ENCODE assay signal across 1 cellular context in the genomic region with DNA sequence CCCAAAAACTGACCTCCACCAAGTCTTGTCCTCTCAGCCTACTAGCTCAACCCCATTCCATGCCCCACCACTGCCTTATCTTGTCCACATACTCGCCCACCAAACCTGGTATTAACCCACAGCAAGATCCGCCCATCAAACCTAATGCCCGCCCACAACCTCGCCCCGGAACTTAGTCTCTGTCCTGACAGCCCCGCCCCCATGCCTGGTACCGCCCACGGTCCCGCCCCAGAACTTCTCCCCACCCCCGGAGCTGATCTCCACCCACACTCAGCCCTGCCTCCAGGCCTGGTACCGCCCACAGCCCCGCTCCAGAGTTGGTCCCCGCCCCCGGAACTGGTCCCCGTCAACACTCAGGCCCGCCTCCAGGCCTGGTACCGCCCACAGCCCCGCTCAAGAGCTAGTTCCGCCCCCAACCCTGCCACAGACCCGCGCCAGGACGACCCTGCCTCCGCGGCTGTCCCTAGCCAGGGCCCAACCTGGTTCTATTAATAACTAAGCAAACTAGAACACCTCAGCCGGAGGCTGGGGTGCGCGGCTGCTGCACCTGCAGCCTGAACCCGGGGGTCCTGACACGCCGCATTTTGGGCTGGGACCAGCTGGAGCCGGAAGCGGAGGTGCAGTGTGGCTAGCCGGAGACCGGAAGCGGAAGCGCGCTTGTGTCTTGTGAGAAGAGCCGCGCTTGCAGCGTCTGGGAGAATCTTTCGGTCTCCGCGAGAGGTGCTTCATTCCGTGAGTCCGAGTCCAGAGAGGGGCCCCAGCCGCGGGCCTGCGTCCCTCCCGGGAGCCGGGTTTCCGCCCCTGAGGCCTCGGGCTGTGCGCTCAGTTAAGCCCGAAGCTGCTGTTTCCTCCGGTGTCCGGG.
A peak's percentile ranks its signal among the peaks of the same experiment; 100 is the strongest.
TF ChIP-seq lines count a peak whose summit lies in the region.

TSS of gene ZNF557 (plus strand) at position 662 of the 862 bp plus-strand sequence. CDS start 5,372 bp downstream, outside the sequence.

TF ChIP-seq in H1, 55 proteins besides CTCF, POLR2A, EP300 and RAD21:
- TF ChIP-seq PHF8 (conservative IDR thresholded peaks at IDR 0.05; ENCODE audit: low read depth, low read length) (peak; percentile 79), E2F6 (IDR thresholded peaks at IDR 0.05) (no peak), SIX5 (IDR thresholded peaks at IDR 0.05; ENCODE audit: low read depth, low read length) (no peak), BACH1 (IDR thresholded peaks at IDR 0.05; ENCODE audit: low read length) (no peak), SIN3A (conservative IDR thresholded peaks at IDR 0.05 in 1 of 2, IDR thresholded peaks at IDR 0.05 in 1 of 2; ENCODE audit: low read depth in 1 of 2, low read length in 2 of 2) (peak; percentile 9 to 93; a peak in 2 of 4 replicates), SIRT6 (IDR thresholded peaks at IDR 0.05; ENCODE audit: low read length) (no peak), KDM5A (IDR thresholded peaks at IDR 0.05; ENCODE audit: low read length) (0 out of 2 replicates have a peak, but pooled peaks have one; percentile 51), JUND (IDR thresholded peaks at IDR 0.05; ENCODE audit: low read length) (0 out of 2 replicates have a peak, but pooled peaks have one; percentile 4), GTF2F1 (IDR thresholded peaks at IDR 0.05; ENCODE audit: borderline replicate concordance, low read depth, low read length) (no peak), FOSL1 (IDR thresholded peaks at IDR 0.05; ENCODE audit: insufficient read depth, low read depth, low read length) (no peak), SAP30 (IDR thresholded peaks at IDR 0.05; ENCODE audit: insufficient read depth, insufficient replicate concordance, low read length) (peak; percentile 0), ATF3 (IDR thresholded peaks at IDR 0.05; ENCODE audit: insufficient read depth, low read depth, low read length) (no peak), SP4 (IDR thresholded peaks at IDR 0.05; ENCODE audit: low read length) (no peak), RFX5 (IDR thresholded peaks at IDR 0.05; ENCODE audit: borderline replicate concordance, low read depth, low read length) (no peak), EGR1 (IDR thresholded peaks at IDR 0.05; ENCODE audit: borderline replicate concordance, low read depth, low read length) (peak; percentile 64; the same call in 1 of the 2 replicates), CHD2 (IDR thresholded peaks at IDR 0.05; ENCODE audit: low read length) (no peak), CREB1 (IDR thresholded peaks at IDR 0.05) (no peak), SP1 (IDR thresholded peaks at IDR 0.05; ENCODE audit: low read depth, low read length) (no peak; the same call in 1 of the 2 replicates), MAX (IDR thresholded peaks at IDR 0.05) (peak; percentile 46; the same call in 1 of the 2 replicates), TAF1 (IDR thresholded peaks at IDR 0.05; ENCODE audit: low read depth, low read length) (peak; percentile 75; the same call in 1 of the 2 replicates), RBBP5 (IDR thresholded peaks at IDR 0.05; ENCODE audit: borderline replicate concordance, low read depth, low read length) (no peak), GABPA (IDR thresholded peaks at IDR 0.05; ENCODE audit: borderline replicate concordance, insufficient read depth, low read length) (peak; percentile 93), CTBP2 (IDR thresholded peaks at IDR 0.05; ENCODE audit: borderline replicate concordance, insufficient read depth, insufficient read length, low read length) (no peak), TCF12 (IDR thresholded peaks at IDR 0.05; ENCODE audit: low read depth, low read length) (no peak), ASH2L (IDR thresholded peaks at IDR 0.05; ENCODE audit: low read length) (peak; percentile 54), ZNF274 (IDR thresholded peaks at IDR 0.05; ENCODE audit: borderline replicate concordance, extremely low read depth, low read length) (no peak), SUZ12 (IDR thresholded peaks at IDR 0.05; ENCODE audit: low read length) (no peak), SRF (IDR thresholded peaks at IDR 0.05; ENCODE audit: low read depth, low read length) (no peak), CEBPB (IDR thresholded peaks at IDR 0.05; ENCODE audit: low read depth, low read length) (no peak), HDAC2 (IDR thresholded peaks at IDR 0.05; ENCODE audit: borderline replicate concordance in 1 of 2, low read depth in 2 of 2, low read length in 2 of 2) (peak in 1 of 2 experiments; percentile 41; a peak in 2 of 4 replicates), CBX8 (IDR thresholded peaks at IDR 0.05; ENCODE audit: borderline replicate concordance, low read depth, low read length) (no peak), CHD1 (IDR thresholded peaks at IDR 0.05; ENCODE audit: low read depth, low read length) (no peak), BCL11A (IDR thresholded peaks at IDR 0.05; ENCODE audit: low read depth in 2 of 2, low read length in 2 of 2) (no peak), SP2 (IDR thresholded peaks at IDR 0.05; ENCODE audit: low read length) (no peak), RNF2 (IDR thresholded peaks at IDR 0.05; ENCODE audit: borderline replicate concordance, low read depth, low read length, missing control alignments, poor library complexity, severe bottlenecking) (no peak), POLR2AphosphoS5 (IDR thresholded peaks at IDR 0.05; ENCODE audit: low read depth, low read length) (peak; percentile 31; the same call in 1 of the 2 replicates), NRF1 (IDR thresholded peaks at IDR 0.05; ENCODE audit: low read depth, low read length) (no peak), MAFK (IDR thresholded peaks at IDR 0.05; ENCODE audit: low read depth, low read length) (no peak), TAF7 (optimal IDR thresholded peaks at IDR 0.05; ENCODE audit: borderline replicate concordance, low read depth, low read length) (no peak), EZH2 (IDR thresholded peaks at IDR 0.05; ENCODE audit: low read depth, low read length, severe bottlenecking) (no peak), KDM4A (IDR thresholded peaks at IDR 0.05; ENCODE audit: low read depth, low read length, severe bottlenecking) (peak; percentile 62), HDAC6 (IDR thresholded peaks at IDR 0.05; ENCODE audit: low read depth, low read length) (no peak), CBX5 (IDR thresholded peaks at IDR 0.05; ENCODE audit: low read depth, low read length) (no peak), BRCA1 (IDR thresholded peaks at IDR 0.05; ENCODE audit: low read depth, low read length) (no peak), RXRA (IDR thresholded peaks at IDR 0.05; ENCODE audit: insufficient read depth, low read depth, low read length) (no peak), JUN (IDR thresholded peaks at IDR 0.05; ENCODE audit: low read depth, low read length) (no peak), YY1 (IDR thresholded peaks at IDR 0.05; ENCODE audit: low read depth, low read length) (no peak)
- TF ChIP-seq, protein P1, sequence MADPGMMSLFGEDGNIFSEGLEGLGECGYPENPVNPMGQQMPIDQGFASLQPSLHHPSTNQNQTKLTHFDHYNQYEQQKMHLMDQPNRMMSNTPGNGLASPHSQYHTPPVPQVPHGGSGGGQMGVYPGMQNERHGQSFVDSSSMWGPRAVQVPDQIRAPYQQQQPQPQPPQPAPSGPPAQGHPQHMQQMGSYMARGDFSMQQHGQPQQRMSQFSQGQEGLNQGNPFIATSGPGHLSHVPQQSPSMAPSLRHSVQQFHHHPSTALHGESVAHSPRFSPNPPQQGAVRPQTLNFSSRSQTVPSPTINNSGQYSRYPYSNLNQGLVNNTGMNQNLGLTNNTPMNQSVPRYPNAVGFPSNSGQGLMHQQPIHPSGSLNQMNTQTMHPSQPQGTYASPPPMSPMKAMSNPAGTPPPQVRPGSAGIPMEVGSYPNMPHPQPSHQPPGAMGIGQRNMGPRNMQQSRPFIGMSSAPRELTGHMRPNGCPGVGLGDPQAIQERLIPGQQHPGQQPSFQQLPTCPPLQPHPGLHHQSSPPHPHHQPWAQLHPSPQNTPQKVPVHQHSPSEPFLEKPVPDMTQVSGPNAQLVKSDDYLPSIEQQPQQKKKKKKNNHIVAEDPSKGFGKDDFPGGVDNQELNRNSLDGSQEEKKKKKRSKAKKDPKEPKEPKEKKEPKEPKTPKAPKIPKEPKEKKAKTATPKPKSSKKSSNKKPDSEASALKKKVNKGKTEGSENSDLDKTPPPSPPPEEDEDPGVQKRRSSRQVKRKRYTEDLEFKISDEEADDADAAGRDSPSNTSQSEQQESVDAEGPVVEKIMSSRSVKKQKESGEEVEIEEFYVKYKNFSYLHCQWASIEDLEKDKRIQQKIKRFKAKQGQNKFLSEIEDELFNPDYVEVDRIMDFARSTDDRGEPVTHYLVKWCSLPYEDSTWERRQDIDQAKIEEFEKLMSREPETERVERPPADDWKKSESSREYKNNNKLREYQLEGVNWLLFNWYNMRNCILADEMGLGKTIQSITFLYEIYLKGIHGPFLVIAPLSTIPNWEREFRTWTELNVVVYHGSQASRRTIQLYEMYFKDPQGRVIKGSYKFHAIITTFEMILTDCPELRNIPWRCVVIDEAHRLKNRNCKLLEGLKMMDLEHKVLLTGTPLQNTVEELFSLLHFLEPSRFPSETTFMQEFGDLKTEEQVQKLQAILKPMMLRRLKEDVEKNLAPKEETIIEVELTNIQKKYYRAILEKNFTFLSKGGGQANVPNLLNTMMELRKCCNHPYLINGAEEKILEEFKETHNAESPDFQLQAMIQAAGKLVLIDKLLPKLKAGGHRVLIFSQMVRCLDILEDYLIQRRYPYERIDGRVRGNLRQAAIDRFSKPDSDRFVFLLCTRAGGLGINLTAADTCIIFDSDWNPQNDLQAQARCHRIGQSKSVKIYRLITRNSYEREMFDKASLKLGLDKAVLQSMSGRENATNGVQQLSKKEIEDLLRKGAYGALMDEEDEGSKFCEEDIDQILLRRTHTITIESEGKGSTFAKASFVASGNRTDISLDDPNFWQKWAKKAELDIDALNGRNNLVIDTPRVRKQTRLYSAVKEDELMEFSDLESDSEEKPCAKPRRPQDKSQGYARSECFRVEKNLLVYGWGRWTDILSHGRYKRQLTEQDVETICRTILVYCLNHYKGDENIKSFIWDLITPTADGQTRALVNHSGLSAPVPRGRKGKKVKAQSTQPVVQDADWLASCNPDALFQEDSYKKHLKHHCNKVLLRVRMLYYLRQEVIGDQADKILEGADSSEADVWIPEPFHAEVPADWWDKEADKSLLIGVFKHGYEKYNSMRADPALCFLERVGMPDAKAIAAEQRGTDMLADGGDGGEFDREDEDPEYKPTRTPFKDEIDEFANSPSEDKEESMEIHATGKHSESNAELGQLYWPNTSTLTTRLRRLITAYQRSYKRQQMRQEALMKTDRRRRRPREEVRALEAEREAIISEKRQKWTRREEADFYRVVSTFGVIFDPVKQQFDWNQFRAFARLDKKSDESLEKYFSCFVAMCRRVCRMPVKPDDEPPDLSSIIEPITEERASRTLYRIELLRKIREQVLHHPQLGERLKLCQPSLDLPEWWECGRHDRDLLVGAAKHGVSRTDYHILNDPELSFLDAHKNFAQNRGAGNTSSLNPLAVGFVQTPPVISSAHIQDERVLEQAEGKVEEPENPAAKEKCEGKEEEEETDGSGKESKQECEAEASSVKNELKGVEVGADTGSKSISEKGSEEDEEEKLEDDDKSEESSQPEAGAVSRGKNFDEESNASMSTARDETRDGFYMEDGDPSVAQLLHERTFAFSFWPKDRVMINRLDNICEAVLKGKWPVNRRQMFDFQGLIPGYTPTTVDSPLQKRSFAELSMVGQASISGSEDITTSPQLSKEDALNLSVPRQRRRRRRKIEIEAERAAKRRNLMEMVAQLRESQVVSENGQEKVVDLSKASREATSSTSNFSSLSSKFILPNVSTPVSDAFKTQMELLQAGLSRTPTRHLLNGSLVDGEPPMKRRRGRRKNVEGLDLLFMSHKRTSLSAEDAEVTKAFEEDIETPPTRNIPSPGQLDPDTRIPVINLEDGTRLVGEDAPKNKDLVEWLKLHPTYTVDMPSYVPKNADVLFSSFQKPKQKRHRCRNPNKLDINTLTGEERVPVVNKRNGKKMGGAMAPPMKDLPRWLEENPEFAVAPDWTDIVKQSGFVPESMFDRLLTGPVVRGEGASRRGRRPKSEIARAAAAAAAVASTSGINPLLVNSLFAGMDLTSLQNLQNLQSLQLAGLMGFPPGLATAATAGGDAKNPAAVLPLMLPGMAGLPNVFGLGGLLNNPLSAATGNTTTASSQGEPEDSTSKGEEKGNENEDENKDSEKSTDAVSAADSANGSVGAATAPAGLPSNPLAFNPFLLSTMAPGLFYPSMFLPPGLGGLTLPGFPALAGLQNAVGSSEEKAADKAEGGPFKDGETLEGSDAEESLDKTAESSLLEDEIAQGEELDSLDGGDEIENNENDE (IDR thresholded peaks at IDR 0.05; ENCODE audit: insufficient replicate concordance, low read length) = no peak
- TF ChIP-seq, protein P2, sequence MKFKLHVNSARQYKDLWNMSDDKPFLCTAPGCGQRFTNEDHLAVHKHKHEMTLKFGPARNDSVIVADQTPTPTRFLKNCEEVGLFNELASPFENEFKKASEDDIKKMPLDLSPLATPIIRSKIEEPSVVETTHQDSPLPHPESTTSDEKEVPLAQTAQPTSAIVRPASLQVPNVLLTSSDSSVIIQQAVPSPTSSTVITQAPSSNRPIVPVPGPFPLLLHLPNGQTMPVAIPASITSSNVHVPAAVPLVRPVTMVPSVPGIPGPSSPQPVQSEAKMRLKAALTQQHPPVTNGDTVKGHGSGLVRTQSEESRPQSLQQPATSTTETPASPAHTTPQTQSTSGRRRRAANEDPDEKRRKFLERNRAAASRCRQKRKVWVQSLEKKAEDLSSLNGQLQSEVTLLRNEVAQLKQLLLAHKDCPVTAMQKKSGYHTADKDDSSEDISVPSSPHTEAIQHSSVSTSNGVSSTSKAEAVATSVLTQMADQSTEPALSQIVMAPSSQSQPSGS (IDR thresholded peaks at IDR 0.05; ENCODE audit: low read length) = no peak
- TF ChIP-seq, protein P3, sequence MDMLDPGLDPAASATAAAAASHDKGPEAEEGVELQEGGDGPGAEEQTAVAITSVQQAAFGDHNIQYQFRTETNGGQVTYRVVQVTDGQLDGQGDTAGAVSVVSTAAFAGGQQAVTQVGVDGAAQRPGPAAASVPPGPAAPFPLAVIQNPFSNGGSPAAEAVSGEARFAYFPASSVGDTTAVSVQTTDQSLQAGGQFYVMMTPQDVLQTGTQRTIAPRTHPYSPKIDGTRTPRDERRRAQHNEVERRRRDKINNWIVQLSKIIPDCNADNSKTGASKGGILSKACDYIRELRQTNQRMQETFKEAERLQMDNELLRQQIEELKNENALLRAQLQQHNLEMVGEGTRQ (IDR thresholded peaks at IDR 0.05; ENCODE audit: low read length) = 0 out of 2 replicates have a peak, but pooled peaks have one; percentile 1
